ENCODE assay signal across 13 cellular contexts in the genomic region with DNA sequence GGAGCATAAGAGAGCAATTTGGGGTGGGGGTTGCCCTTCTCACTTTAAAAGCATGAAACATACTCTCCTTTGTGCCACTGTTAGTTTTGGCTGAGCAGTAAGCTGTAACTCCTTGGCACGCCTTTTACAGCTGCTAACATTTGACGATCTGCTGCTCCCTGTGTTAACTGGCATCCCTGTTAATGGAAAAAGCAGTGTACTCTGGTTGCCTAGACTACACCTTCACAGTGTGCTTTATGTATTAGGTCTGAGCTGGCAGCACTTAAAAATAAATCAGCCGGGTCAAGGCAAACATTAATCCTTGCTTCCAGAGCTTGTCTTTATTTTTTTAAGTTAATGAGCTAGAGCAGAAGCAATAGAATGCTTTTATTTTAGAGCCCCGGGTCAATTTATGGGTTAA. TPM values are rescaled to one million over a fixed set of nuclear protein-coding genes. Genes with fewer than 3 reads are reported as not detected.
DNase-seq lines count a peak whose midpoint lies in the region; ATAC-seq, FAIRE-seq and TF ChIP-seq lines count a peak whose summit lies in the region.
"Had no signal": no experiment of that assay in that cellular context is flagged by ENCODE, and none has a peak within 500 bp of the region (broad histone marks: within the 10 kb centered on the region; RNA-seq: fewer than 3 reads in every experiment).

No MANE protein-coding gene starts in this region.

- no peaks in the 10 kb centered on the region for H3K4me1 Mint-ChIP-seq in stimulated activated memory B cell treated with anti-CD40 and anti-IgM and Interleukin-4, amounts not matched to agents 10 μg/mL and 1 μg/mL and 100 μg/mL, for 72 hours

- H3K9me3 ChIP-seq in kidney (ENCODE audit: control insufficient read depth in 1 of 2, low read length in 2 of 2) (no peaks in the 10 kb centered on the region), aorta (ENCODE audit: control insufficient read depth, low read length) (no peaks in the 10 kb centered on the region)
- H3K9me3 ChIP-seq: ascending aorta had no signal

- TF ChIP-seq CTCF in kidney (IDR thresholded peaks at IDR 0.05; ENCODE audit: borderline replicate concordance, extremely low read depth, insufficient read depth) = no peak

- peak; percentile 86 for FAIRE-seq in kidney (lab: Jason Lieb, UNC)
- FAIRE-seq: D721Med, GM12878 had no signal

- peak; percentile 75 for ATAC-seq in Right ventricle myocardium inferior
- peak; percentile 64 for ATAC-seq in aorta (ENCODE audit: low FRiP score)
- no peak for ATAC-seq in stimulated activated memory B cell treated with anti-CD40 and anti-IgM and Interleukin-4, amounts not matched to agents 10 μg/mL and 1 μg/mL and 100 μg/mL, for 72 hours
- ATAC-seq: GM12878 had no signal

- H3K4me3 ChIP-seq in kidney (ENCODE audit: low read length in 2 of 2) (no peak overlapping the region), aorta (ENCODE audit: low read length in 2 of 2) (no peak overlapping the region)
- H3K4me3 ChIP-seq: ascending aorta, GM12878, GM23248 had no signal

- H3K27me3 Mint-ChIP-seq in stimulated activated memory B cell treated with anti-CD40 and anti-IgM and Interleukin-4, amounts not matched to agents 10 μg/mL and 1 μg/mL and 100 μg/mL, for 72 hours = peaks cover 8% of the 10 kb centered on the region

- no peak overlapping the region for H3K4me3 Mint-ChIP-seq in stimulated activated memory B cell treated with anti-CD40 and anti-IgM and Interleukin-4, amounts not matched to agents 10 μg/mL and 1 μg/mL and 100 μg/mL, for 72 hours

- H3K36me3 Mint-ChIP-seq in stimulated activated memory B cell treated with anti-CD40 and anti-IgM and Interleukin-4, amounts not matched to agents 10 μg/mL and 1 μg/mL and 100 μg/mL, for 72 hours = no peaks in the 10 kb centered on the region

- H3K27me3 ChIP-seq in aorta (ENCODE audit: control insufficient read depth in 1 of 2, insufficient read depth in 2 of 2, low read length in 1 of 2) = no peaks in the 10 kb centered on the region
- H3K27me3 ChIP-seq: ascending aorta had no signal

- no peaks in the 10 kb centered on the region for H3K36me3 ChIP-seq in kidney (ENCODE audit: control insufficient read depth in 1 of 2, insufficient read depth in 2 of 2, low read length in 2 of 2)
- H3K36me3 ChIP-seq in aorta (ENCODE audit: control insufficient read depth in 1 of 2, insufficient read depth in 2 of 2, low read length in 1 of 2) = no peaks in the 10 kb centered on the region
- H3K36me3 ChIP-seq: ascending aorta had no signal

- H3K9me3 Mint-ChIP-seq in stimulated activated memory B cell treated with anti-CD40 and anti-IgM and Interleukin-4, amounts not matched to agents 10 μg/mL and 1 μg/mL and 100 μg/mL, for 72 hours = no peaks in the 10 kb centered on the region

- H3K4me1 ChIP-seq in kidney (ENCODE audit: control insufficient read depth in 1 of 2, insufficient read depth in 1 of 2, low read depth in 1 of 2, low read length in 2 of 2) = peaks cover 0 to 6% of the 10 kb centered on the region in 2 donors
- peaks cover 3 to 5% of the 10 kb centered on the region in 2 donors for H3K4me1 ChIP-seq in aorta (ENCODE audit: control insufficient read depth in 1 of 2, insufficient read depth in 2 of 2, low read length in 2 of 2)

- no peak for DNase-seq in Right ventricle myocardium inferior (ENCODE audit: missing footprints)
- no peak for DNase-seq in cardiac septum (ENCODE audit: low spot score)
- DNase-seq in NCI-H510A (lab: John Stamatoyannopoulos, UW) = peak; percentile 48
- DNase-seq in kidney = no peak
- DNase-seq in aorta = no peak
- DNase-seq in NCI-H524 (lab: John Stamatoyannopoulos, UW) = no peak
- DNase-seq in stimulated activated CD4-positive, alpha-beta T cell treated with anti-CD3 and anti-CD28 coated beads, Interleukin-1b, Interleukin-23, amount 100 ng/mL, for 48 hours = no peak
- DNase-seq: GM23248 had no signal

- H3K9ac ChIP-seq in kidney (ENCODE audit: low read length in 2 of 2) = no peak overlapping the region
- H3K9ac ChIP-seq: GM23248 had no signal

- intact Hi-C loops in Right ventricle myocardium inferior (cut with DNase I) = loop anchor here (5.0 to 10.0 kb wide), 2 partner anchors 111 to 194 kb away; no protein-coding TSS in a partner anchor
- intact Hi-C loops in cardiac septum (cut with DNase I) = no loop called here
- intact Hi-C loops in kidney (cut with DNase I) = no loop called here
- intact Hi-C loops in aorta (cut with DNase I) = no loop called here

- H3K27ac ChIP-seq in kidney (ENCODE audit: low read depth in 2 of 2, low read length in 2 of 2) = peak overlapping the region; percentile 33 to 47
- no peak overlapping the region for H3K27ac ChIP-seq in aorta (ENCODE audit: low read depth in 1 of 2, low read length in 2 of 2)
- H3K27ac ChIP-seq: ascending aorta, GM23248 had no signal

- 5 to 6% methylated on average over 4 of the region's 4 CpGs for WGBS in aorta, 2 donors

- H3K27ac Mint-ChIP-seq in stimulated activated memory B cell treated with anti-CD40 and anti-IgM and Interleukin-4, amounts not matched to agents 10 μg/mL and 1 μg/mL and 100 μg/mL, for 72 hours = no peak overlapping the region

RNA-seq across cellular contexts. Expression of gene CFAP221, which starts 54.3 kb away (rescaled TPM):
- total RNA-seq in Right ventricle myocardium inferior = 0.51 TPM
- 1.2 TPM for total RNA-seq in cardiac septum
- 58.7 TPM for total RNA-seq in kidney
- 15.9 TPM for polyA plus RNA-seq in kidney (ENCODE audit: insufficient read depth, low read depth, low replicate concordance)
- total RNA-seq in aorta = 1 to 10 TPM in 1 of 2 donors, under 1 TPM in 1; 0.69 to 2.1 TPM
- under 1 TPM in 1 of 2 donors, not detected in 1; 0.18 TPM for polyA plus RNA-seq in aorta
- total RNA-seq: ascending aorta, fibroblast of villous mesenchyme, GM12878, GM23248 had no signal
- polyA plus RNA-seq: GM12878 had no signal

Comparison
In these comparisons a context has a peak if more than half of its experiments do, and no peak if none do; other contexts are left out.
1. H3K27ac ChIP-seq: peak in kidney (2 of 2); none in aorta (0 of 2).
2. RNA of gene CFAP221, which starts 54.3 kb away (total RNA-seq): 58.7 TPM in kidney (single experiment); 0.69 to 2.1 TPM in aorta, 1.2 TPM in cardiac septum (single experiment) and 0.51 TPM in Right ventricle myocardium inferior (single experiment); every median in the first group is over 10 times any median in the second.